Comparison of ENCODE assay signal across 1 cellular context in the genomic region with DNA sequence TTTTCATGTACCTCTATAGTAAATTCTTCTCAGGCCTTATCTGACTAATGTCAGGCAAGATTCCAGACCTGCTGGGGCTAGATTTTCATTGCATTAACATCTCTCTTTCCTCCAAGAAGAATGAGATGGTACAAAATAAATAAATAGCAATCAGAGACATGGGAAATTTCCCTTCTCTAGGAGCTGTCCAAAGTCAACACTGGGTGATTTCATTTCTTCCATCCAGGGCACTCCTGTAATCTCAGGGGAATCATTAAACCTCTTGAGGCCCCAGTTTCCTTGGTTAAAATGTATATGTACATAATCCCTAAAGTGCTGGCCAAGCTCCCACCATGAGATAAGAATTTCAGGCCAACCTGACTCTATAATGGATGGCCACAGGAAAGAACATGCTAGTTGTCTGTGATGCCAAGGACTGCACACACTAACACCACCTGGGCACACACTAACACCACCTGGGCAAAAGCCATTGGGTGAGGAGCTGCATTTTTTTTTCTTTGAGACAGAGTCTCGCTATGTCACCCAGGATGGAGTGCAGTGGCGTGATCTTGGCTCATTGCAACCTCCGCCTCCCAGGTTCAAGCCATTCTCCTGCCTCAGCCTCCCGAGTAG.
TF ChIP-seq lines count a peak whose summit lies in the region.

No MANE protein-coding gene starts in this region.

TF ChIP-seq in HEK293, 187 proteins besides CTCF, POLR2A, EP300 and RAD21 (continued from another document and continues in another):
- TF ChIP-seq ZBTB44 (tag by site-specific recombination; IDR thresholded peaks at IDR 0.05) (peak; percentile 96), SCRT2 (tag by site-specific recombination; IDR thresholded peaks at IDR 0.05) (no peak), ZBTB8A (tag by site-specific recombination; IDR thresholded peaks at IDR 0.05) (peak; percentile 51), ZNF148 (tag by site-specific recombination; IDR thresholded peaks at IDR 0.05; ENCODE audit: borderline replicate concordance) (no peak), ZNF610 (tag by site-specific recombination; IDR thresholded peaks at IDR 0.05; ENCODE audit: borderline replicate concordance) (peak; percentile 78; the same call in 1 of the 2 replicates), KLF16 (tag by site-specific recombination; IDR thresholded peaks at IDR 0.05) (no peak), ZNF23 (tag by site-specific recombination; IDR thresholded peaks at IDR 0.05; ENCODE audit: borderline replicate concordance) (no peak), ZNF391 (tag by site-specific recombination; IDR thresholded peaks at IDR 0.05; ENCODE audit: borderline replicate concordance, low read depth) (peak; percentile 97; the same call in 1 of the 2 replicates), MEIS1 (CRISPR knock-in tag; IDR thresholded peaks at IDR 0.05; ENCODE audit: borderline replicate concordance) (no peak), KLF1 (tag by site-specific recombination; IDR thresholded peaks at IDR 0.05) (peak; percentile 78), ZNF280C (tag by site-specific recombination; IDR thresholded peaks at IDR 0.05) (no peak), ZNF394 (tag by site-specific recombination; IDR thresholded peaks at IDR 0.05; ENCODE audit: borderline replicate concordance) (peak; percentile 58; the same call in 1 of the 2 replicates), ZNF114 (tag by site-specific recombination; IDR thresholded peaks at IDR 0.05) (no peak), ZNF585B (tag by site-specific recombination; IDR thresholded peaks at IDR 0.05) (no peak), EGR2 (tag by site-specific recombination; IDR thresholded peaks at IDR 0.05; ENCODE audit: low read depth) (no peak), GLI2 (tag by site-specific recombination; IDR thresholded peaks at IDR 0.05; ENCODE audit: borderline replicate concordance, low read depth) (peak; percentile 98), SCRT1 (tag by site-specific recombination; IDR thresholded peaks at IDR 0.05; ENCODE audit: borderline replicate concordance) (no peak), ZSCAN30 (tag by site-specific recombination; IDR thresholded peaks at IDR 0.05) (peak; percentile 99), KLF7 (tag by site-specific recombination; IDR thresholded peaks at IDR 0.05; ENCODE audit: borderline replicate concordance) (peak; percentile 76; the same call in 1 of the 2 replicates), TSHZ1 (tag by site-specific recombination; IDR thresholded peaks at IDR 0.05; ENCODE audit: borderline replicate concordance) (peak; percentile 97), ZNF221 (tag by site-specific recombination; IDR thresholded peaks at IDR 0.05; ENCODE audit: borderline replicate concordance) (peak; percentile 67; the same call in 1 of the 2 replicates), ZNF473 (tag by site-specific recombination; IDR thresholded peaks at IDR 0.05) (no peak), ATF2 (tag by site-specific recombination; IDR thresholded peaks at IDR 0.05; ENCODE audit: low read depth) (peak; percentile 76), ZNF837 (tag by site-specific recombination; IDR thresholded peaks at IDR 0.05) (no peak), ZNF426 (tag by site-specific recombination; IDR thresholded peaks at IDR 0.05) (no peak), ZNF513 (tag by site-specific recombination; IDR thresholded peaks at IDR 0.05) (0 out of 2 replicates have a peak, but pooled peaks have one; percentile 52), ZNF529 (tag by site-specific recombination; IDR thresholded peaks at IDR 0.05; ENCODE audit: insufficient replicate concordance) (peak; percentile 69), ZNF248 (tag by site-specific recombination; IDR thresholded peaks at IDR 0.05) (no peak), ZNF596 (tag by site-specific recombination; IDR thresholded peaks at IDR 0.05) (peak; percentile 87), ZNF707 (tag by site-specific recombination; IDR thresholded peaks at IDR 0.05) (no peak), BCL11B (tag by site-specific recombination; IDR thresholded peaks at IDR 0.05; ENCODE audit: low read depth) (no peak), ZNF510 (tag by site-specific recombination; IDR thresholded peaks at IDR 0.05; ENCODE audit: insufficient replicate concordance) (no peak), ZNF561 (tag by site-specific recombination; IDR thresholded peaks at IDR 0.05; ENCODE audit: borderline replicate concordance) (peak; percentile 99)
- TF ChIP-seq, protein P1, sequence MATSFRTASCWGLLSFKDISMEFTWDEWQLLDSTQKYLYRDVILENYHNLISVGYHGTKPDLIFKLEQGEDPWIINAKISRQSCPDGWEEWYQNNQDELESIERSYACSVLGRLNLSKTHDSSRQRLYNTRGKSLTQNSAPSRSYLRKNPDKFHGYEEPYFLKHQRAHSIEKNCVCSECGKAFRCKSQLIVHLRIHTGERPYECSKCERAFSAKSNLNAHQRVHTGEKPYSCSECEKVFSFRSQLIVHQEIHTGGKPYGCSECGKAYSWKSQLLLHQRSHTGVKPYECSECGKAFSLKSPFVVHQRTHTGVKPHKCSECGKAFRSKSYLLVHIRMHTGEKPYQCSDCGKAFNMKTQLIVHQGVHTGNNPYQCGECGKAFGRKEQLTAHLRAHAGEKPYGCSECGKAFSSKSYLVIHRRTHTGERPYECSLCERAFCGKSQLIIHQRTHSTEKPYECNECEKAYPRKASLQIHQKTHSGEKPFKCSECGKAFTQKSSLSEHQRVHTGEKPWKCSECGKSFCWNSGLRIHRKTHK (tag by site-specific recombination; IDR thresholded peaks at IDR 0.05) = no peak
- TF ChIP-seq, protein P2, sequence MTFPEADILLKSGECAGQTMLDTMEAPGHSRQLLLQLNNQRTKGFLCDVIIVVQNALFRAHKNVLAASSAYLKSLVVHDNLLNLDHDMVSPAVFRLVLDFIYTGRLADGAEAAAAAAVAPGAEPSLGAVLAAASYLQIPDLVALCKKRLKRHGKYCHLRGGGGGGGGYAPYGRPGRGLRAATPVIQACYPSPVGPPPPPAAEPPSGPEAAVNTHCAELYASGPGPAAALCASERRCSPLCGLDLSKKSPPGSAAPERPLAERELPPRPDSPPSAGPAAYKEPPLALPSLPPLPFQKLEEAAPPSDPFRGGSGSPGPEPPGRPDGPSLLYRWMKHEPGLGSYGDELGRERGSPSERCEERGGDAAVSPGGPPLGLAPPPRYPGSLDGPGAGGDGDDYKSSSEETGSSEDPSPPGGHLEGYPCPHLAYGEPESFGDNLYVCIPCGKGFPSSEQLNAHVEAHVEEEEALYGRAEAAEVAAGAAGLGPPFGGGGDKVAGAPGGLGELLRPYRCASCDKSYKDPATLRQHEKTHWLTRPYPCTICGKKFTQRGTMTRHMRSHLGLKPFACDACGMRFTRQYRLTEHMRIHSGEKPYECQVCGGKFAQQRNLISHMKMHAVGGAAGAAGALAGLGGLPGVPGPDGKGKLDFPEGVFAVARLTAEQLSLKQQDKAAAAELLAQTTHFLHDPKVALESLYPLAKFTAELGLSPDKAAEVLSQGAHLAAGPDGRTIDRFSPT (tag by site-specific recombination; IDR thresholded peaks at IDR 0.05) = no peak
- TF ChIP-seq, protein P3, sequence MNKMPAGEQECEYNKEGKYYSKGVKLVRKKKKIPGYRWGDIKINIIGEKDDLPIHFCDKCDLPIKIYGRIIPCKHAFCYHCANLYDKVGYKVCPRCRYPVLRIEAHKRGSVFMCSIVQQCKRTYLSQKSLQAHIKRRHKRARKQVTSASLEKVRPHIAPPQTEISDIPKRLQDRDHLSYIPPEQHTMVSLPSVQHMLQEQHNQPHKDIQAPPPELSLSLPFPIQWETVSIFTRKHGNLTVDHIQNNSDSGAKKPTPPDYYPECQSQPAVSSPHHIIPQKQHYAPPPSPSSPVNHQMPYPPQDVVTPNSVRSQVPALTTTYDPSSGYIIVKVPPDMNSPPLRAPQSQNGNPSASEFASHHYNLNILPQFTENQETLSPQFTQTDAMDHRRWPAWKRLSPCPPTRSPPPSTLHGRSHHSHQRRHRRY (tag by site-specific recombination; IDR thresholded peaks at IDR 0.05) = no peak
